ENCODE assay signal across 10 cellular contexts in the genomic region with DNA sequence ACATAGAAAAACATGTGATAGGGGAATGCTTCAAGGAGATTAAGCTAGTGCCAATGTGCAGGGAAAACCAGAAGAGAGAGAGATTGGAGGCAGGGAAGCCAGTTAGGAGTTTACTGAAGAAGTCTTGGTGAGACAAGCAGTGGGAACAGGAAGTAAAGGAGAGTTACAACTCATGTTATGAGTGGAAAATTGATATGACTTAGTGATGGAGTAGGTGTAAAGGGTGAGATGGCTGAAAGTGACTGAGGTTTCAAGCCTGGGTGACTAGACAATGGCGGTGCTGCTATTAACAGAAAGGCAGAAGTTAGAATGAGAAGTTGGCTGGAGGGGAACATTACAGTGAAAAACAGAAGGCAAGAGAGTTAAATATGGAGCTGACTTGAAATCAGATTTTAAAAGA. TPM values are rescaled to one million over a fixed set of nuclear protein-coding genes. Genes with fewer than 3 reads are reported as not detected.
DNase-seq lines count a peak whose midpoint lies in the region; ATAC-seq lines count a peak whose summit lies in the region.
"Had no signal": no experiment of that assay in that cellular context is flagged by ENCODE, and none has a peak within 500 bp of the region (broad histone marks: within the 10 kb centered on the region; RNA-seq: fewer than 3 reads in every experiment).

No MANE protein-coding gene starts in this region.

- H3K27me3 Mint-ChIP-seq in activated naive CD4-positive, alpha-beta T cell treated with anti-CD3 and anti-CD28 coated beads, Interleukin-2, amount 10 ng/mL, durations not matched to agents 7 days and 5 days = no peaks in the 10 kb centered on the region
- H3K27me3 Mint-ChIP-seq in stimulated activated memory B cell treated with anti-CD40 and anti-IgM and Interleukin-4, amounts not matched to agents 10 μg/mL and 1 μg/mL and 100 μg/mL, for 72 hours = no peaks in the 10 kb centered on the region

- DNase-seq in activated naive CD4-positive, alpha-beta T cell treated with anti-CD3 and anti-CD28 coated beads, Interleukin-2, amount 50 U/mL, for 72 hours (ENCODE audit: low spot score in 2 of 2) = peak in 1 of 2 donors; percentile 25
- DNase-seq in activated naive CD4-positive, alpha-beta T cell treated with anti-CD3 and anti-CD28 coated beads, Interleukin-2, amount 10 ng/mL, durations not matched to agents 7 days and 5 days = no peak
- DNase-seq in NCI-H774 (lab: John Stamatoyannopoulos, UW) (no peak), D341Med (ENCODE audit: low spot score) (no peak), NCI-H1092 (lab: John Stamatoyannopoulos, UW) (no peak)
- DNase-seq: dorsolateral prefrontal cortex had no signal

- H3K9me3 Mint-ChIP-seq in activated naive CD4-positive, alpha-beta T cell treated with anti-CD3 and anti-CD28 coated beads, Interleukin-2, amount 50 U/mL, for 72 hours = peaks cover 9 to 11% of the 10 kb centered on the region in 2 donors
- no peaks in the 10 kb centered on the region for H3K9me3 Mint-ChIP-seq in activated naive CD4-positive, alpha-beta T cell treated with anti-CD3 and anti-CD28 coated beads, Interleukin-2, amount 10 ng/mL, durations not matched to agents 7 days and 5 days
- no peaks in the 10 kb centered on the region for H3K9me3 Mint-ChIP-seq in stimulated activated memory B cell treated with anti-CD40 and anti-IgM and Interleukin-4, amounts not matched to agents 10 μg/mL and 1 μg/mL and 100 μg/mL, for 72 hours

- CTCF ChIA-PET in activated naive CD4-positive, alpha-beta T cell treated with anti-CD3 and anti-CD28 coated beads, Interleukin-2, amount 10 ng/mL, durations not matched to agents 7 days and 5 days (lab: Charles Lee) = interaction anchor here (0.7 to 1.0 kb wide), 3 partner anchors 12 to 20 kb away, joined by 3 to 5 read pairs (median 3); no protein-coding TSS in a partner anchor

- ATAC-seq in activated naive CD4-positive, alpha-beta T cell treated with anti-CD3 and anti-CD28 coated beads, Interleukin-2, amount 50 U/mL, for 72 hours = peak; percentile 85 to 90
- ATAC-seq in GM21576 (IDR thresholded peaks at IDR 0.05; ENCODE audit: unreplicated experiment) (peak; percentile 61), HG03442 (IDR thresholded peaks at IDR 0.05; ENCODE audit: unreplicated experiment) (peak; percentile 70)
- peak; percentile 96 for ATAC-seq in stimulated activated memory B cell treated with anti-CD40 and anti-IgM and Interleukin-4, amounts not matched to agents 10 μg/mL and 1 μg/mL and 100 μg/mL, for 72 hours

- H3K4me3 Mint-ChIP-seq in activated naive CD4-positive, alpha-beta T cell treated with anti-CD3 and anti-CD28 coated beads, Interleukin-2, amount 10 ng/mL, durations not matched to agents 7 days and 5 days = no peak overlapping the region
- no peak overlapping the region for H3K4me3 Mint-ChIP-seq in stimulated activated memory B cell treated with anti-CD40 and anti-IgM and Interleukin-4, amounts not matched to agents 10 μg/mL and 1 μg/mL and 100 μg/mL, for 72 hours

- H3K36me3 Mint-ChIP-seq in activated naive CD4-positive, alpha-beta T cell treated with anti-CD3 and anti-CD28 coated beads, Interleukin-2, amount 50 U/mL, for 72 hours = peaks cover 0 to 12% of the 10 kb centered on the region in 2 donors
- H3K36me3 Mint-ChIP-seq in activated naive CD4-positive, alpha-beta T cell treated with anti-CD3 and anti-CD28 coated beads, Interleukin-2, amount 10 ng/mL, durations not matched to agents 7 days and 5 days = peaks cover 4% of the 10 kb centered on the region
- no peaks in the 10 kb centered on the region for H3K36me3 Mint-ChIP-seq in stimulated activated memory B cell treated with anti-CD40 and anti-IgM and Interleukin-4, amounts not matched to agents 10 μg/mL and 1 μg/mL and 100 μg/mL, for 72 hours

- H3K27ac Mint-ChIP-seq in activated naive CD4-positive, alpha-beta T cell treated with anti-CD3 and anti-CD28 coated beads, Interleukin-2, amount 50 U/mL, for 72 hours = no peak overlapping the region
- no peak overlapping the region for H3K27ac Mint-ChIP-seq in activated naive CD4-positive, alpha-beta T cell treated with anti-CD3 and anti-CD28 coated beads, Interleukin-2, amount 10 ng/mL, durations not matched to agents 7 days and 5 days
- H3K27ac Mint-ChIP-seq in stimulated activated memory B cell treated with anti-CD40 and anti-IgM and Interleukin-4, amounts not matched to agents 10 μg/mL and 1 μg/mL and 100 μg/mL, for 72 hours = no peak overlapping the region

- H3K4me1 Mint-ChIP-seq in activated naive CD4-positive, alpha-beta T cell treated with anti-CD3 and anti-CD28 coated beads, Interleukin-2, amount 10 ng/mL, durations not matched to agents 7 days and 5 days = peaks cover 35% of the 10 kb centered on the region
- peaks cover 24% of the 10 kb centered on the region for H3K4me1 Mint-ChIP-seq in stimulated activated memory B cell treated with anti-CD40 and anti-IgM and Interleukin-4, amounts not matched to agents 10 μg/mL and 1 μg/mL and 100 μg/mL, for 72 hours

RNA-seq across cellular contexts. Expression of a gene that starts 16.5 kb away (rescaled TPM):
- total RNA-seq in activated naive CD4-positive, alpha-beta T cell treated with anti-CD3 and anti-CD28 coated beads, Interleukin-2, amount 50 U/mL, for 72 hours = 10 to 100 TPM; 23.6 to 25.6 TPM

RNA-seq across cellular contexts. Expression of a gene that starts 17.3 kb away (rescaled TPM):
- 1 to 10 TPM in 1 of 2 donors, under 1 TPM in 1; 0.20 to 1.5 TPM for total RNA-seq in activated naive CD4-positive, alpha-beta T cell treated with anti-CD3 and anti-CD28 coated beads, Interleukin-2, amount 50 U/mL, for 72 hours

RNA-seq across cellular contexts. Expression of a gene that starts 41.3 kb away (rescaled TPM):
- 10 to 100 TPM; 57.5 to 84.4 TPM for total RNA-seq in activated naive CD4-positive, alpha-beta T cell treated with anti-CD3 and anti-CD28 coated beads, Interleukin-2, amount 50 U/mL, for 72 hours

RNA-seq across cellular contexts. Expression of a gene that starts 41.6 kb away (rescaled TPM):
- 10 to 100 TPM; 42.3 to 97.1 TPM for total RNA-seq in activated naive CD4-positive, alpha-beta T cell treated with anti-CD3 and anti-CD28 coated beads, Interleukin-2, amount 50 U/mL, for 72 hours

RNA-seq across cellular contexts. Expression of a gene that starts 45.0 kb away (rescaled TPM):
- 1 to 10 TPM in 1 of 2 donors, under 1 TPM in 1; 0.29 to 2.3 TPM for total RNA-seq in activated naive CD4-positive, alpha-beta T cell treated with anti-CD3 and anti-CD28 coated beads, Interleukin-2, amount 50 U/mL, for 72 hours
- total RNA-seq: posterior vena cava had no signal
